Comparison of ENCODE assay signal across 12 cellular contexts in the genomic region with DNA sequence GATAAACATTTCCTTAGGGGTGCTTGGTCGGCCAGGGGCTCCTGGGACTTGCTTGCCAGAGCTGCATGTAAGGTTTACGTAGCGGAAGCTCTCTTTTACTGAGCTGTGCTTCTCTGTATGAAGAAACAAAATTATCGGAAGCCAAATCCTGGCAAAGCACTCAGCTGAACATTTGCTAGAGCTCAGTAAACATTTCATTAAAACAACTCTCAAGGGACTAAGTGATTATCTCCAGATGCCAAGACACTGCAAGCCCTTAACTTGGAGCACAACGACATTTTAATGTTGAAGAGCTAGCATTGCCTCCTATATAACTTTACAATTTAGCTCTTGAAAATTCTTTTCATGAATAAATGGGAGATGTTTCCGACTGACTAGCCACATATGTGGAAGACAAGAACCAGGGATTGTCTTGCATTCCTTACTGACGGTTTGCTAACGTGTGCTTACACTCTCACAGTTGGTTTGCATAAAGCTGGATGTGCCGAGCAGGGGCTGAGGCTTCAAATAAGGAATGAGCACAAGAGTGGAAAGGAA. TPM values are rescaled to one million over a fixed set of nuclear protein-coding genes. Genes with fewer than 3 reads are reported as not detected.
DNase-seq lines count a peak whose midpoint lies in the region; ATAC-seq and TF ChIP-seq lines count a peak whose summit lies in the region.
"Had no signal": no experiment of that assay in that cellular context is flagged by ENCODE, and none has a peak within 500 bp of the region (broad histone marks: within the 10 kb centered on the region; RNA-seq: fewer than 3 reads in every experiment).

No MANE protein-coding gene starts in this region.

- no peaks in the 10 kb centered on the region for H3K36me3 Mint-ChIP-seq in neural progenitor cell

- H3K27me3 Mint-ChIP-seq in neural progenitor cell (ENCODE audit: insufficient read depth, low read depth): peaks cover 2% of the 10 kb centered on the region
- H3K27me3 Mint-ChIP-seq: central memory CD8-positive, alpha-beta T cell had no signal

- no peak overlapping the region for H3K4me3 Mint-ChIP-seq in neural progenitor cell
- H3K4me3 Mint-ChIP-seq: central memory CD8-positive, alpha-beta T cell had no signal

- H3K27ac ChIP-seq in neural progenitor cell: no peak overlapping the region

- H3K36me3 ChIP-seq in BJ (ENCODE audit: control insufficient read depth, insufficient read depth, low read length) (no peaks in the 10 kb centered on the region), neural progenitor cell (no peaks in the 10 kb centered on the region)

- TF ChIP-seq CTCF in BJ (IDR thresholded peaks at IDR 0.05; ENCODE audit: insufficient read depth, low read depth, low read length) (no peak), fibroblast of the aortic adventitia (IDR thresholded peaks at IDR 0.05; ENCODE audit: insufficient read depth, low read length) (no peak), neural progenitor cell (IDR thresholded peaks at IDR 0.05) (no peak)

- H3K27me3 ChIP-seq in BJ (ENCODE audit: control insufficient read depth, insufficient read depth, low read length) (no peaks in the 10 kb centered on the region), neural progenitor cell (no peaks in the 10 kb centered on the region)

- DNase-seq in BJ (ENCODE audit: low read depth): peak; percentile 23
- peak; percentile 79 for DNase-seq in NCI-H2171 (lab: John Stamatoyannopoulos, UW)
- DNase-seq in fibroblast of the aortic adventitia (ENCODE audit: low read depth): peak; percentile 48
- peak; percentile 31 for DNase-seq in neural progenitor cell (ENCODE audit: low spot score)
- DNase-seq in GM19238 (ENCODE audit: insufficient read length, low spot score): no peak
- DNase-seq in A172 (ENCODE audit: low spot score): no peak
- DNase-seq in DMS114 treated with DMSO at 0.1 percent for 48 hours (lab: John Stamatoyannopoulos, UW; ENCODE audit: unreplicated experiment): no peak
- DNase-seq: NCI-H1930; stimulated activated CD4-positive, alpha-beta T cell treated with anti-CD3 and anti-CD28 coated beads, Interleukin-12 subunit alpha, Interleukin-12 subunit beta, amount 100 ng/mL, for 4 hours had no signal

- H3K4me1 ChIP-seq in neural progenitor cell: peaks cover 32% of the 10 kb centered on the region

- H3F3A ChIP-seq in neural progenitor cell (ENCODE audit: low read depth): peaks cover 16% of the 10 kb centered on the region

- no peaks in the 10 kb centered on the region for H3K9me3 Mint-ChIP-seq in neural progenitor cell
- H3K9me3 Mint-ChIP-seq: central memory CD8-positive, alpha-beta T cell had no signal

- H3K4me3 ChIP-seq in BJ (ENCODE audit: low read depth, low read length) (no peak overlapping the region), fibroblast of the aortic adventitia (ENCODE audit: low read depth, low read length) (no peak overlapping the region), neural progenitor cell (no peak overlapping the region)

- no peaks in the 10 kb centered on the region for H3K9me3 ChIP-seq in neural progenitor cell (ENCODE audit: low read depth)

- peak overlapping the region; percentile 82 for H3K27ac Mint-ChIP-seq in neural progenitor cell

- H4K20me1 ChIP-seq in neural progenitor cell (ENCODE audit: low read depth): no peaks in the 10 kb centered on the region

- POLR2A ChIA-PET in BJ (lab: Charles Lee): interaction anchor here (0.5 to 0.6 kb wide), 2 partner anchors 124 to 131 kb away, joined by 3 to 6 read pairs; no protein-coding TSS in a partner anchor

- H3K4me2 ChIP-seq in neural progenitor cell: peak overlapping the region; percentile 21

- peaks cover 29% of the 10 kb centered on the region for H3K4me1 Mint-ChIP-seq in neural progenitor cell
- H3K4me1 Mint-ChIP-seq: central memory CD8-positive, alpha-beta T cell had no signal

- no peak overlapping the region for H3K9ac ChIP-seq in neural progenitor cell

- no peak for ATAC-seq in HG03045 (IDR thresholded peaks at IDR 0.05; ENCODE audit: unreplicated experiment)
- ATAC-seq: Panc1 had no signal

- H3K79me2 ChIP-seq in neural progenitor cell (ENCODE audit: low read depth): no peaks in the 10 kb centered on the region

- CTCF ChIA-PET in BJ (lab: Yijun Ruan, JAX): interaction anchor here (0.6 to 2.9 kb wide), 6 partner anchors 12 to 68 kb away, joined by 3 to 15 read pairs (median 4); no protein-coding TSS in a partner anchor

- peak overlapping the region; percentile 70 for H2AFZ ChIP-seq in neural progenitor cell (replicated peaks)

RNA-seq across cellular contexts. Expression of gene SCUBE2, which starts 43.3 kb away (rescaled TPM):
- 1.4 and 2.0 TPM in 2 replicates for polyA plus RNA-seq in BJ (2011; rRNA removed)
- polyA minus RNA-seq in BJ (2011; rRNA and poly(A)+ RNA removed): 2.5 and 2.7 TPM in 2 replicates
- total RNA-seq in fibroblast of the aortic adventitia (ENCODE audit: low replicate concordance) (0.54 and 1.1 TPM in 2 replicates), neural progenitor cell (ENCODE audit: low replicate concordance) (21.2 and 42.1 TPM in 2 replicates)
- total RNA-seq in A172 (2014; rRNA removed; shearing (Covaris generic)): 0.47 TPM in 1 of 2 replicates, not detected in the other

RNA-seq across cellular contexts. Expression of gene NRIP3, which starts 44.3 kb away (rescaled TPM):
- polyA plus RNA-seq in BJ (2011; rRNA removed): 4.7 and 7.1 TPM in 2 replicates
- polyA minus RNA-seq in BJ (2011; rRNA and poly(A)+ RNA removed): 5.5 and 5.9 TPM in 2 replicates
- total RNA-seq in fibroblast of the aortic adventitia (ENCODE audit: low replicate concordance) (4.3 and 21.3 TPM in 2 replicates), neural progenitor cell (ENCODE audit: low replicate concordance) (38.1 and 42.7 TPM in 2 replicates)
- 24.9 and 28.1 TPM in 2 replicates for total RNA-seq in A172 (2014; rRNA removed; shearing (Covaris generic))

Comparison
In these comparisons a context has a peak if more than half of its experiments do, and no peak if none do; other contexts are left out.
1. DNase-seq: peak in BJ (single experiment), NCI-H2171 (single experiment), fibroblast of the aortic adventitia (single experiment) and neural progenitor cell (single experiment); none in GM19238 (single experiment), A172 (single experiment) and DMS114 treated with DMSO at 0.1 percent for 48 hours (single experiment).
2. RNA of gene SCUBE2, which starts 43.3 kb away (total RNA-seq): 21.2 to 42.1 TPM in neural progenitor cell; 0.54 to 1.1 TPM in fibroblast of the aortic adventitia and 0.47 TPM in A172; every median in the first group is over 10 times any median in the second.